ENCODE assay signal across 8 cellular contexts in the genomic region with DNA sequence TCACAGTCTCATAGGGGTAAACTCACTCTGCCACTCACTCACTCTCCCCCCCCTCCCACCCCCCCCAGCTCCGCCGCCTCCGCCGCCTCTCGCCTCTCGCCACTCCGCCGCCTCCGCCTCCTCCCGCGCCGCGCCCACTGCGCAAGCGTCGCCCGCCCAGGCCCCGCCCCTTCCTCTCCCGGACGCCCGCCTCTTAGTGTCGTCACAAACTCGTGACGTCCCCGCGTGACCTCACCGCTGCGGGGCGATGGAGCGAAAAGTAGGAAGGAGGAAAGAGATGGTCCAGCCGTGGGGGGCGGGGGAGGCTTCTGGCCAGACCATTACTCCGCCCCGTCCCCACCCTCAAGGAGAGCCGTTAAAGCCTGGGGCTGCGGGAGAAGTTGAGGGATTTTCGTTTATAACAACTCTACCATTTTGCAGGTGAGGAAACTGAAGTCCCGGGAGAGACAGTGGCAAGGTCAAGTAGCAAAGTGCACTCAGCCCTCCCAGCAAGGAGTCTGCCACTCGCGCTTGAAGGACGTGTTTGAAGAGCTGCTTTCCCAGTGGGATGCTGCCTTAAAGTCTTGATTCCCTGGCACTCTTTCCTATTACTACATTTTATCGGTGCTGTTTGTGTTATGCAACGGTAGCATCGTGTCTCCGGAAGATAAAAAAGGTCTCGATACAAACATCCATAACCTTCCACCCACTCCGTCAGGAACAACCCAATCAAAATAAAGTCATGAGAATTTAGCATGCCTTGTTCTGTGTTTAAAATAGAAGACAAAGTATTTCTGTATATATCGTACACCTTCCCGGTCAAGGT. TPM values are rescaled to one million over a fixed set of nuclear protein-coding genes. Genes with fewer than 3 reads are reported as not detected.
DNase-seq lines count a peak whose midpoint lies in the region; ATAC-seq and TF ChIP-seq lines count a peak whose summit lies in the region.

Gene ILRUN (minus strand): TSS at position 29 of the 805 bp plus-strand sequence. CDS start 164 bp downstream, outside the sequence.

- H2AFZ ChIP-seq in smooth muscle cell (ENCODE audit: low read depth) = peak within 1 kb of the TSS; percentile 94

- H3K27me3 Mint-ChIP-seq in activated B cell treated with CpG ODN at 0.5 μM for 24 hours = no peaks in the 10 kb centered on the region

- peaks cover 47% of the 10 kb centered on the region for H3K4me1 Mint-ChIP-seq in activated B cell treated with CpG ODN at 0.5 μM for 24 hours

- H3K27ac Mint-ChIP-seq in activated B cell treated with CpG ODN at 0.5 μM for 24 hours = peak within 1 kb of the TSS; percentile 99

- peaks cover 16% of the 10 kb centered on the region for H3K4me1 ChIP-seq in smooth muscle cell (ENCODE audit: low read depth)

- H3K4me3 ChIP-seq in cardiac fibroblast (replicated peaks in 1 of 2; ENCODE audit: low read depth in 2 of 2, low read length in 2 of 2) (peak within 1 kb of the TSS; percentile 92 to 97), smooth muscle cell (peak within 1 kb of the TSS; percentile 94)

- ATAC-seq in GM18909 (IDR thresholded peaks at IDR 0.05; ENCODE audit: poor library complexity, unreplicated experiment) = peak; percentile 82
- peak; percentile 79 for ATAC-seq in HG03159 (IDR thresholded peaks at IDR 0.05; ENCODE audit: unreplicated experiment)
- ATAC-seq in activated B cell treated with CpG ODN at 0.5 μM for 24 hours (ENCODE audit: low read depth) = peak; percentile 87

- intact Hi-C loops in activated B cell treated with CpG ODN at 0.5 μM for 24 hours (cut with micrococcal nuclease) = loop anchor here (1.0 to 5.0 kb wide), 6 partner anchors 25 to 170 kb away; partner anchors contain the start of gene SNRPC

- TF ChIP-seq CTCF in activated B cell treated with CpG ODN at 0.5 μM for 24 hours (IDR thresholded peaks at IDR 0.05) (no peak), cardiac fibroblast (IDR thresholded peaks at IDR 0.05; ENCODE audit: low read depth, low read length) (no peak), smooth muscle cell (IDR thresholded peaks at IDR 0.05; ENCODE audit: borderline replicate concordance, insufficient read depth, poor library complexity, severe bottlenecking) (no peak)

- CTCF ChIA-PET in activated B cell treated with CpG ODN at 0.5 μM for 24 hours (lab: Charles Lee) = interaction anchor here (1.0 to 1.6 kb wide), 2 partner anchors 57 to 58 kb away, joined by 3 to 4 read pairs; no protein-coding TSS in a partner anchor

- DNase-seq in ACHN (peak; percentile 93), NCI-H345 (lab: John Stamatoyannopoulos, UW) (peak; percentile 97), activated B cell treated with CpG ODN at 0.5 μM for 24 hours (peak; percentile 95), cardiac fibroblast (ENCODE audit: low read depth in 2 of 2) (peak; percentile 95 to 97), iPS-NIHi7 (ENCODE audit: extremely low spot score) (peak; percentile 96), smooth muscle cell (lab: John Stamatoyannopoulos, UW; ENCODE audit: unreplicated experiment) (peak; percentile 94)

- H3K27me3 ChIP-seq in smooth muscle cell (ENCODE audit: low read depth) = no peaks in the 10 kb centered on the region

- peaks cover 16% of the 10 kb centered on the region for H3K36me3 Mint-ChIP-seq in activated B cell treated with CpG ODN at 0.5 μM for 24 hours (ENCODE audit: low read depth)

- peaks cover 42% of the 10 kb centered on the region for H4K20me1 ChIP-seq in smooth muscle cell (ENCODE audit: low read depth)

- H3K9me3 ChIP-seq in smooth muscle cell (replicated peaks; ENCODE audit: low read depth) = no peaks in the 10 kb centered on the region

- H3K36me3 ChIP-seq in smooth muscle cell (ENCODE audit: low read depth) = no peaks in the 10 kb centered on the region

- peaks cover 5% of the 10 kb centered on the region for H3F3A ChIP-seq in smooth muscle cell (ENCODE audit: low read depth)

- H3K9me3 Mint-ChIP-seq in activated B cell treated with CpG ODN at 0.5 μM for 24 hours = no peaks in the 10 kb centered on the region

- peak within 1 kb of the TSS; percentile 94 for H3K9ac ChIP-seq in smooth muscle cell (ENCODE audit: low read depth)

- peak within 1 kb of the TSS; percentile 81 for H3K27ac ChIP-seq in smooth muscle cell (ENCODE audit: low read depth)

- POLR2A ChIA-PET in activated B cell treated with CpG ODN at 0.5 μM for 24 hours (lab: Charles Lee) = interaction anchor here (0.6 to 2.9 kb wide), 18 partner anchors 16 to 1235 kb away, joined by 3 to 32 read pairs (median 5); partner anchors contain the start of genes HMGA1 and SNRPC

- H3K4me3 Mint-ChIP-seq in activated B cell treated with CpG ODN at 0.5 μM for 24 hours = peak within 1 kb of the TSS; percentile 98

- peaks cover 46% of the 10 kb centered on the region for H3K79me2 ChIP-seq in smooth muscle cell (ENCODE audit: low read depth)

- 11% methylated on average over 41 of the region's 49 CpGs for WGBS in smooth muscle cell (ENCODE audit: low lambda C conversion rate)

- in situ Hi-C loops in ACHN (cut with HindIII; ENCODE audit: low pct_ligation_motif_present, low pct_unique_long_range_greater_than_20kb, low sequenced_read_pairs) = no loop called here

- peak within 1 kb of the TSS; percentile 100 for H3K4me2 ChIP-seq in smooth muscle cell

RNA-seq across cellular contexts. Expression of gene ILRUN, which starts in this region (rescaled TPM):
- total RNA-seq in activated B cell treated with CpG ODN at 0.5 μM for 24 hours (71.0 and 84.4 TPM in 2 replicates), smooth muscle cell (23.9 and 24.5 TPM in 2 replicates)
- 7.5 and 9.0 TPM in 2 replicates for polyA plus RNA-seq in smooth muscle cell

Comparison
In these comparisons a context has a peak if more than half of its experiments do, and no peak if none do; other contexts are left out.
1. Peak in every context shown above with its lines: DNase-seq, ATAC-seq, H3K4me3 ChIP-seq and H3K27ac ChIP-seq.